ENCODE assay signal across 21 cellular contexts in genomic region chr2:171287606-171288005, GRCh38.
DNase-seq lines count a peak whose midpoint lies in the region; ATAC-seq, FAIRE-seq and TF ChIP-seq lines count a peak whose summit lies in the region.
"Had no signal": no experiment of that assay in that cellular context is flagged by ENCODE, and none has a peak within 500 bp of the region (broad histone marks: within the 10 kb centered on the region; RNA-seq: fewer than 3 reads in every experiment).

No MANE protein-coding gene starts in this region.

- H3K36me3 ChIP-seq in SK-N-SH (replicated peaks in 1 of 2; ENCODE audit: control insufficient read depth in 1 of 2, insufficient read depth in 2 of 2, low read length in 1 of 2) (no peaks in the 10 kb centered on the region), smooth muscle cell (ENCODE audit: low read depth) (no peaks in the 10 kb centered on the region), adrenal gland (replicated peaks in 1 of 2) (no peaks in the 10 kb centered on the region)
- H3K36me3 ChIP-seq: sigmoid colon had no signal

- no peak for TF ChIP-seq RAD21 in SK-N-SH (IDR thresholded peaks at IDR 0.05; ENCODE audit: low read length)

- no peak for FAIRE-seq in frontal cortex (lab: Jason Lieb, UNC)
- FAIRE-seq: colon, GM12892 had no signal

- no peaks in the 10 kb centered on the region for H3K9me2 ChIP-seq in SK-N-SH

- DNase-seq in SK-N-SH (no peak), NCI-H69 (lab: John Stamatoyannopoulos, UW) (peak; percentile 73), fibroblast of gingiva (ENCODE audit: low read depth) (peak; percentile 38), smooth muscle cell (lab: John Stamatoyannopoulos, UW; ENCODE audit: unreplicated experiment) (no peak), frontal cortex (ENCODE audit: low spot score in 2 of 2) (no peak), adrenal gland (no peak)
- DNase-seq: amygdala; GDM1; kidney glomerular epithelial cell; NCI-H2029; sigmoid colon; stimulated activated CD4-positive, alpha-beta T cell treated with anti-CD3 and anti-CD28 coated beads, Interleukin-2, amount 100 ng/mL, for 48 hours; substantia nigra; T-helper 17 cell had no signal

- H3K9ac ChIP-seq in SK-N-SH: no peak overlapping the region
- H3K9ac ChIP-seq in smooth muscle cell (ENCODE audit: low read depth): no peak overlapping the region

- H4K20me1 ChIP-seq in SK-N-SH (ENCODE audit: insufficient read depth) (no peaks in the 10 kb centered on the region), smooth muscle cell (ENCODE audit: low read depth) (no peaks in the 10 kb centered on the region)

- ATAC-seq in SK-N-SH treated with all-trans-retinoic acid at 6 μM for 48 hours (no peak), GM19351 (IDR thresholded peaks at IDR 0.05; ENCODE audit: unreplicated experiment) (no peak)
- ATAC-seq: activated CD4-positive, CD25-positive, alpha-beta regulatory T cell treated with anti-CD3 and anti-CD28 coated beads, Interleukin-2, amount 50 U/mL, for 24 hours; Right ventricle myocardium inferior; T-helper 17 cell had no signal

- H3K27ac ChIP-seq in SK-N-SH (ENCODE audit: low read depth in 2 of 2, low read length in 1 of 2) (peak overlapping the region in 1 of 2 experiments; percentile 67; a peak in 1 of 4 replicates), smooth muscle cell (ENCODE audit: low read depth) (no peak overlapping the region), adrenal gland (no peak overlapping the region)
- H3K27ac ChIP-seq: hepatocyte, sigmoid colon had no signal

- H2AFZ ChIP-seq in SK-N-SH (ENCODE audit: low read depth) (peak overlapping the region; percentile 20; the same call in 1 of the 2 replicates), smooth muscle cell (ENCODE audit: low read depth) (peak overlapping the region; percentile 15)
- H2AFZ ChIP-seq: hepatocyte had no signal

- POLR2A ChIA-PET in SK-N-SH (lab: Yijun Ruan, JAX): no interaction called here

- H3K79me2 ChIP-seq in SK-N-SH (ENCODE audit: insufficient read depth): no peaks in the 10 kb centered on the region
- no peaks in the 10 kb centered on the region for H3K79me2 ChIP-seq in smooth muscle cell (ENCODE audit: low read depth)
- H3K79me2 ChIP-seq: hepatocyte had no signal

- H3K4me1 ChIP-seq in SK-N-SH (ENCODE audit: control insufficient read depth in 1 of 2, insufficient read depth in 2 of 2, low read depth in 1 of 2, low read length in 1 of 2) (peaks cover 0 to 12% of the 10 kb centered on the region in 2 experiments; a peak in 2 of 4 replicates), smooth muscle cell (ENCODE audit: low read depth) (peaks cover 11% of the 10 kb centered on the region), adrenal gland (replicated peaks in 1 of 2) (no peaks in the 10 kb centered on the region)

- no peaks in the 10 kb centered on the region for H3F3A ChIP-seq in SK-N-SH (replicated peaks; ENCODE audit: insufficient read depth)
- no peaks in the 10 kb centered on the region for H3F3A ChIP-seq in smooth muscle cell (ENCODE audit: low read depth)

- H3K4me3 ChIP-seq in SK-N-SH (ENCODE audit: low read depth in 2 of 2, low read length in 1 of 2) (no peak overlapping the region), smooth muscle cell (no peak overlapping the region), adrenal gland (no peak overlapping the region)
- H3K4me3 ChIP-seq: hepatocyte, sigmoid colon had no signal

- 68% methylated on average over 4 of the region's 4 CpGs for WGBS in SK-N-SH (ENCODE audit: low lambda C conversion rate)
- 62% methylated on average over 4 of the region's 4 CpGs for WGBS in smooth muscle cell (ENCODE audit: low lambda C conversion rate)
- WGBS in adrenal gland, 4 donors: 58 to 65% (median 59%) methylated on average over 4 of the region's 4 CpGs

- CTCF ChIA-PET in SK-N-SH (lab: Yijun Ruan, JAX): no interaction called here

- no peak for TF ChIP-seq EP300 in SK-N-SH (IDR thresholded peaks at IDR 0.05; ENCODE audit: borderline replicate concordance in 1 of 2, low read depth in 1 of 2, low read length in 1 of 2)

- TF ChIP-seq CTCF in SK-N-SH (IDR thresholded peaks at IDR 0.05) (no peak), smooth muscle cell (IDR thresholded peaks at IDR 0.05; ENCODE audit: borderline replicate concordance, insufficient read depth, poor library complexity, severe bottlenecking) (no peak), adrenal gland (IDR thresholded peaks at IDR 0.05) (no peak)

- H3K9me3 ChIP-seq in SK-N-SH (no peaks in the 10 kb centered on the region), smooth muscle cell (replicated peaks; ENCODE audit: low read depth) (no peaks in the 10 kb centered on the region), adrenal gland (replicated peaks in 1 of 3) (no peaks in the 10 kb centered on the region)
- H3K9me3 ChIP-seq: sigmoid colon had no signal

- intact Hi-C loops in adrenal gland (cut with DNase I): no loop called here

- H3K4me2 ChIP-seq in SK-N-SH: no peak overlapping the region
- peak overlapping the region; percentile 44 for H3K4me2 ChIP-seq in smooth muscle cell
- H3K4me2 ChIP-seq: hepatocyte had no signal

- TF ChIP-seq POLR2A in adrenal gland (IDR thresholded peaks at IDR 0.05): no peak

- H3K27me3 ChIP-seq in SK-N-SH (ENCODE audit: insufficient read depth) (no peaks in the 10 kb centered on the region), smooth muscle cell (ENCODE audit: low read depth) (no peaks in the 10 kb centered on the region), adrenal gland (no peaks in the 10 kb centered on the region)
- H3K27me3 ChIP-seq: hepatocyte, sigmoid colon had no signal

TF ChIP-seq in SK-N-SH, 30 proteins besides CTCF, POLR2A, EP300 and RAD21 (continues in another document):
- no peak for TF ChIP-seq REST (IDR thresholded peaks at IDR 0.05; ENCODE audit: low read depth, low read length)
- TF ChIP-seq RCOR1 (IDR thresholded peaks at IDR 0.05; ENCODE audit: low read length): no peak
- TF ChIP-seq TEAD4 (IDR thresholded peaks at IDR 0.05; ENCODE audit: borderline replicate concordance, insufficient read depth): no peak
- TF ChIP-seq NFIC (IDR thresholded peaks at IDR 0.05; ENCODE audit: borderline replicate concordance): no peak
- TF ChIP-seq ELF1 (IDR thresholded peaks at IDR 0.05): no peak
- no peak for TF ChIP-seq NRF1 (IDR thresholded peaks at IDR 0.05; ENCODE audit: low read depth, low read length)

TF ChIP-seq in SK-N-SH treated with all-trans-retinoic acid at 6 μM for 48 hours, 23 proteins besides CTCF, POLR2A, EP300 and RAD21:
- no peak for TF ChIP-seq CREB5 (CRISPR knock-in tag; IDR thresholded peaks at IDR 0.05; ENCODE audit: low read depth)

Comparison
In these comparisons a context has a peak if more than half of its experiments do, and no peak if none do; other contexts are left out.
1. DNase-seq: peak in NCI-H69 (single experiment) and fibroblast of gingiva (single experiment); none in SK-N-SH (single experiment), smooth muscle cell (single experiment), frontal cortex (0 of 2) and adrenal gland (0 of 7).